1 cellular context compared by ENCODE assay signal in the genomic region with DNA sequence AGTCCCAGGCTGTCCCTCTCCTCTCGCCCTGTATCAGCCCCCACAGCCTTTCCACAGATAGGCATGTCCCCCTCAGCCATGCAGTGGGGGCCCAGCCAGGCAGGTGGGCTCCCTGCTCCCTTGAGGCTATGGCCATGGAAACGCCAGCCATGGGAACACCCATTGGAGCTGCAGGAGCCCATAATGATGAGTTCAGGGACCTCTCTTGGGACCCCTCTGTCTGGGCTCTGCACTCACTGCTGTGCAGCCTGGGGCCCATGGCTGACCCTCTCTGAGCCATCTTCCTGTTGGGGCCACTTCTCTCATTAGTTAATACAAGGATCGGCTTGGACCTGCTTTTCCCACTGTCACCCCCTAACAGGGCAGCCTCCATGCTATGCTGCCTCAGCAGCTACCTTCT.
TF ChIP-seq lines count a peak whose summit lies in the region.

No MANE protein-coding gene starts in this region.

TF ChIP-seq in HepG2, 621 proteins besides CTCF, POLR2A, EP300 and RAD21:
- TF ChIP-seq ZNF768 (CRISPR knock-in tag; IDR thresholded peaks at IDR 0.05) (peak; percentile 77; the same call in 1 of the 2 replicates), NBN (conservative IDR thresholded peaks at IDR 0.05) (no peak)
